ENCODE assay signal across 2 cellular contexts in genomic region chr7:121575194-121575766, GRCh38.
TF ChIP-seq lines count a peak whose summit lies in the region.

No MANE protein-coding gene starts in this region.

TF ChIP-seq in SK-N-SH, 30 proteins besides CTCF, POLR2A, EP300 and RAD21 (continued from another document):
- TF ChIP-seq REST (IDR thresholded peaks at IDR 0.05; ENCODE audit: low read depth, low read length) (no peak), TEAD4 (IDR thresholded peaks at IDR 0.05; ENCODE audit: borderline replicate concordance, insufficient read depth) (no peak), POLR2AphosphoS5 (IDR thresholded peaks at IDR 0.05; ENCODE audit: low read depth, low read length) (no peak), ELF1 (IDR thresholded peaks at IDR 0.05) (no peak)

TF ChIP-seq in GM23338, 12 proteins besides CTCF, POLR2A, EP300 and RAD21 (continued from another document):
- TF ChIP-seq ETS1 (IDR thresholded peaks at IDR 0.05) (no peak), JUNB (IDR thresholded peaks at IDR 0.05; ENCODE audit: unreplicated experiment) (no peak), NANOG (IDR thresholded peaks at IDR 0.05; ENCODE audit: borderline replicate concordance) (no peak), EZH2phosphoT487 (IDR thresholded peaks at IDR 0.05; ENCODE audit: unreplicated experiment) (no peak)
